Comparison of ENCODE assay signal across 1 cellular context in the genomic region with DNA sequence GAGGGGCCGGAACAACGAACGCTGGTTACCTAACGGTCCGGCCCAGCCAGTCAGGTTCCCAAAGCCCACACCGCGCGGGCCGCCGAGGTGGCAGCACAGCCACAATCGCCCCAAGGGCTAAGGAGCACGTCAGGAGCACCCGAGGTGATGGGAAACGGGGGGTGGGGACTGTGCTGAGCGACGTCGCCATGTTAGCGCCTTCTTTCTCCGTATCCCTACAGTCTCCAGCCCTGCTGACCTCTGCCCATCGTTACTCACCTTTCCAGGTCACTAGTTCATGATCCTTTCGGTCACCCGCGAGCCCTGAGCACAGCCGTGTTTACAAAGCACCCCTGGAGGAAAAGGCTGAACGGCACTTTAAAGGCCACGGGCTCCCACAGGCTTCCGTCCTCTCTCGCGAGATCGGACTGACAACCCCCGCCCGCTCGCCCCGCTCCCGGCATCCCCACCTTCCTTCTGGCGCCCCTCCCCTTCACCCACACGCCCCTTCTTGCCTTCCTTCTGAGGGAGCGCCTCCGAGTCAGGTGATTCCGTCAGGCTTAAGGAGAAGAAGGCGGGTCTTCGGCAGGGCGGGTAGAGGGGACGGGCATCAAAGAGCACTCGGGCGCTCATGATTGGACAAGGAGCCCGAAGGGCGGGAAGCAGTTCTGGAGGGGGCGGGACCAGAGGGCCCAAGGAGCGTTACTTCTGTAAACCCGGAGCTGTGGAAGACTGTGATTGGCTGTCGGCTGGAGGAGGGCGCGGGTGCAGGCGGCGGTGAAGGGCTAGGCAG.
TF ChIP-seq lines count a peak whose summit lies in the region.

A gene with protein sequence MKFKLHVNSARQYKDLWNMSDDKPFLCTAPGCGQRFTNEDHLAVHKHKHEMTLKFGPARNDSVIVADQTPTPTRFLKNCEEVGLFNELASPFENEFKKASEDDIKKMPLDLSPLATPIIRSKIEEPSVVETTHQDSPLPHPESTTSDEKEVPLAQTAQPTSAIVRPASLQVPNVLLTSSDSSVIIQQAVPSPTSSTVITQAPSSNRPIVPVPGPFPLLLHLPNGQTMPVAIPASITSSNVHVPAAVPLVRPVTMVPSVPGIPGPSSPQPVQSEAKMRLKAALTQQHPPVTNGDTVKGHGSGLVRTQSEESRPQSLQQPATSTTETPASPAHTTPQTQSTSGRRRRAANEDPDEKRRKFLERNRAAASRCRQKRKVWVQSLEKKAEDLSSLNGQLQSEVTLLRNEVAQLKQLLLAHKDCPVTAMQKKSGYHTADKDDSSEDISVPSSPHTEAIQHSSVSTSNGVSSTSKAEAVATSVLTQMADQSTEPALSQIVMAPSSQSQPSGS (minus strand): TSS at position 412 of the 772 bp plus-strand sequence. CDS start 31,760 bp downstream, outside the sequence.

TF ChIP-seq in HepG2, 621 proteins besides CTCF, POLR2A, EP300 and RAD21 (continued from another document and continues in another):
- TF ChIP-seq, protein P1, sequence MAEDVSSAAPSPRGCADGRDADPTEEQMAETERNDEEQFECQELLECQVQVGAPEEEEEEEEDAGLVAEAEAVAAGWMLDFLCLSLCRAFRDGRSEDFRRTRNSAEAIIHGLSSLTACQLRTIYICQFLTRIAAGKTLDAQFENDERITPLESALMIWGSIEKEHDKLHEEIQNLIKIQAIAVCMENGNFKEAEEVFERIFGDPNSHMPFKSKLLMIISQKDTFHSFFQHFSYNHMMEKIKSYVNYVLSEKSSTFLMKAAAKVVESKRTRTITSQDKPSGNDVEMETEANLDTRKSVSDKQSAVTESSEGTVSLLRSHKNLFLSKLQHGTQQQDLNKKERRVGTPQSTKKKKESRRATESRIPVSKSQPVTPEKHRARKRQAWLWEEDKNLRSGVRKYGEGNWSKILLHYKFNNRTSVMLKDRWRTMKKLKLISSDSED (CRISPR knock-in tag; IDR thresholded peaks at IDR 0.05): no peak; the same call in 1 of the 2 replicates
- peak; percentile 94 for TF ChIP-seq ARID2 (CRISPR knock-in tag; IDR thresholded peaks at IDR 0.05; ENCODE audit: borderline replicate concordance)
- no peak for TF ChIP-seq FLYWCH1 (CRISPR knock-in tag; IDR thresholded peaks at IDR 0.05)
- TF ChIP-seq, protein P2, sequence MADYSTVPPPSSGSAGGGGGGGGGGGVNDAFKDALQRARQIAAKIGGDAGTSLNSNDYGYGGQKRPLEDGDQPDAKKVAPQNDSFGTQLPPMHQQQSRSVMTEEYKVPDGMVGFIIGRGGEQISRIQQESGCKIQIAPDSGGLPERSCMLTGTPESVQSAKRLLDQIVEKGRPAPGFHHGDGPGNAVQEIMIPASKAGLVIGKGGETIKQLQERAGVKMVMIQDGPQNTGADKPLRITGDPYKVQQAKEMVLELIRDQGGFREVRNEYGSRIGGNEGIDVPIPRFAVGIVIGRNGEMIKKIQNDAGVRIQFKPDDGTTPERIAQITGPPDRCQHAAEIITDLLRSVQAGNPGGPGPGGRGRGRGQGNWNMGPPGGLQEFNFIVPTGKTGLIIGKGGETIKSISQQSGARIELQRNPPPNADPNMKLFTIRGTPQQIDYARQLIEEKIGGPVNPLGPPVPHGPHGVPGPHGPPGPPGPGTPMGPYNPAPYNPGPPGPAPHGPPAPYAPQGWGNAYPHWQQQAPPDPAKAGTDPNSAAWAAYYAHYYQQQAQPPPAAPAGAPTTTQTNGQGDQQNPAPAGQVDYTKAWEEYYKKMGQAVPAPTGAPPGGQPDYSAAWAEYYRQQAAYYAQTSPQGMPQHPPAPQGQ (CRISPR knock-in tag; IDR thresholded peaks at IDR 0.05; ENCODE audit: borderline replicate concordance): no peak
- TF ChIP-seq JUNB (CRISPR knock-in tag; IDR thresholded peaks at IDR 0.05; ENCODE audit: borderline replicate concordance): no peak
- TF ChIP-seq ZNF512 (CRISPR knock-in tag; IDR thresholded peaks at IDR 0.05): no peak
- no peak for TF ChIP-seq ZNF75D (CRISPR knock-in tag; IDR thresholded peaks at IDR 0.05; ENCODE audit: borderline replicate concordance)
- TF ChIP-seq ZFP82 (CRISPR knock-in tag; IDR thresholded peaks at IDR 0.05; ENCODE audit: borderline replicate concordance): no peak; the same call in 1 of the 2 replicates
- peak; percentile 57; the same call in 1 of the 2 replicates for TF ChIP-seq ZNF232 (CRISPR knock-in tag; IDR thresholded peaks at IDR 0.05; ENCODE audit: borderline replicate concordance)
- no peak for TF ChIP-seq KAT2B (IDR thresholded peaks at IDR 0.05; ENCODE audit: borderline replicate concordance, low read depth, low read length)
- TF ChIP-seq NFE2L2 (IDR thresholded peaks at IDR 0.05; ENCODE audit: low read length): no peak
- no peak for TF ChIP-seq SIX1 (CRISPR knock-in tag; IDR thresholded peaks at IDR 0.05; ENCODE audit: borderline replicate concordance)
- TF ChIP-seq CBX2 (IDR thresholded peaks at IDR 0.05; ENCODE audit: low read depth, low read length): no peak
- TF ChIP-seq CBX2 (CRISPR knock-in tag; IDR thresholded peaks at IDR 0.05; ENCODE audit: low read depth): 0 out of 2 replicates have a peak, but pooled peaks have one; percentile 47
- no peak for TF ChIP-seq ZNF737 (CRISPR knock-in tag; IDR thresholded peaks at IDR 0.05; ENCODE audit: borderline replicate concordance)
- peak; percentile 84; the same call in 1 of the 2 replicates for TF ChIP-seq MEIS2 (CRISPR knock-in tag; IDR thresholded peaks at IDR 0.05)
- no peak for TF ChIP-seq CEBPZ (IDR thresholded peaks at IDR 0.05; ENCODE audit: low read length)
- 0 out of 2 replicates have a peak, but pooled peaks have one; percentile 31 for TF ChIP-seq RAD51 (IDR thresholded peaks at IDR 0.05; ENCODE audit: borderline replicate concordance)
- peak; percentile 96 for TF ChIP-seq ZFX (CRISPR knock-in tag; IDR thresholded peaks at IDR 0.05; ENCODE audit: low read depth)
- peak; percentile 26; the same call in 1 of the 2 replicates for TF ChIP-seq NCOR1 (IDR thresholded peaks at IDR 0.05; ENCODE audit: borderline replicate concordance, low read length)
- TF ChIP-seq ZNF207 (IDR thresholded peaks at IDR 0.05; ENCODE audit: borderline replicate concordance): no peak
- peak; percentile 91 for TF ChIP-seq AGO2 (optimal IDR thresholded peaks at IDR 0.05; ENCODE audit: low read depth, low read length)
- TF ChIP-seq MIER3 (CRISPR knock-in tag; IDR thresholded peaks at IDR 0.05; ENCODE audit: borderline replicate concordance): peak; percentile 86
- no peak for TF ChIP-seq TRIM24 (CRISPR knock-in tag; IDR thresholded peaks at IDR 0.05)
- peak; percentile 80 for TF ChIP-seq NR2C2 (CRISPR knock-in tag; IDR thresholded peaks at IDR 0.05; ENCODE audit: borderline replicate concordance)
- no peak; the same call in 1 of the 2 replicates for TF ChIP-seq ZNF629 (CRISPR knock-in tag; conservative IDR thresholded peaks at IDR 0.05)
- 0 out of 2 replicates have a peak, but pooled peaks have one; percentile 84 for TF ChIP-seq ZNF790 (CRISPR knock-in tag; IDR thresholded peaks at IDR 0.05; ENCODE audit: borderline replicate concordance)
- TF ChIP-seq ARHGAP35 (CRISPR knock-in tag; IDR thresholded peaks at IDR 0.05; ENCODE audit: borderline replicate concordance): peak; percentile 77; the same call in 1 of the 2 replicates
- no peak for TF ChIP-seq ZNF20 (CRISPR knock-in tag; IDR thresholded peaks at IDR 0.05)
- TF ChIP-seq ZNF776 (CRISPR knock-in tag; IDR thresholded peaks at IDR 0.05): no peak; the same call in 1 of the 2 replicates
- TF ChIP-seq ZNF646 (CRISPR knock-in tag; IDR thresholded peaks at IDR 0.05): no peak
- peak; percentile 18; the same call in 1 of the 2 replicates for TF ChIP-seq ATF3 (CRISPR knock-in tag; IDR thresholded peaks at IDR 0.05)
- peak; percentile 97 for TF ChIP-seq PAX8 (CRISPR knock-in tag; IDR thresholded peaks at IDR 0.05; ENCODE audit: borderline replicate concordance)
- TF ChIP-seq ZNF674 (CRISPR knock-in tag; IDR thresholded peaks at IDR 0.05; ENCODE audit: low read depth): no peak
- TF ChIP-seq, protein P3, sequence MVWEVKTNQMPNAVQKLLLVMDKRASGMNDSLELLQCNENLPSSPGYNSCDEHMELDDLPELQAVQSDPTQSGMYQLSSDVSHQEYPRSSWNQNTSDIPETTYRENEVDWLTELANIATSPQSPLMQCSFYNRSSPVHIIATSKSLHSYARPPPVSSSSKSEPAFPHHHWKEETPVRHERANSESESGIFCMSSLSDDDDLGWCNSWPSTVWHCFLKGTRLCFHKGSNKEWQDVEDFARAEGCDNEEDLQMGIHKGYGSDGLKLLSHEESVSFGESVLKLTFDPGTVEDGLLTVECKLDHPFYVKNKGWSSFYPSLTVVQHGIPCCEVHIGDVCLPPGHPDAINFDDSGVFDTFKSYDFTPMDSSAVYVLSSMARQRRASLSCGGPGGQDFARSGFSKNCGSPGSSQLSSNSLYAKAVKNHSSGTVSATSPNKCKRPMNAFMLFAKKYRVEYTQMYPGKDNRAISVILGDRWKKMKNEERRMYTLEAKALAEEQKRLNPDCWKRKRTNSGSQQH (CRISPR knock-in tag; IDR thresholded peaks at IDR 0.05; ENCODE audit: low read depth): no peak; the same call in 1 of the 2 replicates
- TF ChIP-seq ERF (CRISPR knock-in tag; IDR thresholded peaks at IDR 0.05): peak; percentile 76
- peak; percentile 20; the same call in 1 of the 2 replicates for TF ChIP-seq AHR (CRISPR knock-in tag; IDR thresholded peaks at IDR 0.05)
